Comparison of ENCODE assay signal across 11 cellular contexts in the genomic region with DNA sequence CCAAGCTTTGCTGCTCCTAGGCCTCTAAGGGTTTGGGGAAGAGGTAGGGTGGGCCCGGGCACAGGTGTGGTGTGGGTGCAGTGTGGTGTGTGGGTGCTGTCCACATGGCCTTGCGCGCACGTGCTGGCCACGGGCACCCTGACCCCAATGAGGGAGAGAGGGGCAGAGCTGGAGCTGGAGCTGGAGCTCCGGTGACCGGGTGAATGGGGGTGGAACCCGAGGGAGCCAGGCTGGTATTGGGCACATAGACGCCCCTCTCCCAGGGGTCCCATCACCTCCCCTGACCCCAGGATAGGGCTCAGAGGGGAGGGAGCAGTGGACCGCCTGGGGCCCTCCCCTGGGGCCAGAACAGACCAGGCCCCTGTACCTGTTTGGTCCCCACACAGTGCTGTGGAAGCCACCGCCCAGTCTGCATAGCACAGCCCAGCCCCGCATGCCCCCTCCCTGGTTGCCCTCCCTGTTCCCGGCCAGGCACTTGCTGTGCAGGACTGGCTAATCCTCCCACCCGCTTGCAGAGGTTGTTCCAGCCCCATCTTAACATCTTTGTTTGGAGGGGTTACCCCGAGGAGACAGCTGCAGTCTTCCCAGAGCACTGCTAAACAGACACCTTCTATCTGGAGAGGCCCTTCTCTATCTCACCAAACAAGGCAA. TPM values are rescaled to one million over a fixed set of nuclear protein-coding genes. Genes with fewer than 3 reads are reported as not detected.
DNase-seq lines count a peak whose midpoint lies in the region; ATAC-seq and TF ChIP-seq lines count a peak whose summit lies in the region.
"Had no signal": no experiment of that assay in that cellular context is flagged by ENCODE, and none has a peak within 500 bp of the region (broad histone marks: within the 10 kb centered on the region; RNA-seq: fewer than 3 reads in every experiment).

No MANE protein-coding gene starts in this region.

- intact Hi-C loops in transverse colon (cut with DNase I; ENCODE audit: low total_unique reads) = no loop called here

- TF ChIP-seq EP300 in transverse colon (IDR thresholded peaks at IDR 0.05; ENCODE audit: low read depth) = no peak

- peaks cover 13% of the 10 kb centered on the region for H3K36me3 ChIP-seq in NT2/D1 (ENCODE audit: insufficient read depth, insufficient read length, low read length)
- H3K36me3 ChIP-seq in esophagus (ENCODE audit: control insufficient read depth in 2 of 2, insufficient read depth in 2 of 2, low read length in 1 of 2) = no peaks in the 10 kb centered on the region
- H3K36me3 ChIP-seq in muscle layer of colon (ENCODE audit: insufficient read depth, low read length) = peaks cover 4% of the 10 kb centered on the region
- H3K36me3 ChIP-seq in transverse colon = no peaks in the 10 kb centered on the region
- H3K36me3 ChIP-seq in MM.1S (replicated peaks; ENCODE audit: insufficient read depth, low read length) = no peaks in the 10 kb centered on the region

- peaks cover 3 to 11% (median 7%) of the 10 kb centered on the region in 4 donors for H3K4me1 Mint-ChIP-seq in naive thymus-derived CD8-positive, alpha-beta T cell

- peak overlapping the region in 1 of 10 donors; percentile 41 for H3K4me3 Mint-ChIP-seq in naive thymus-derived CD8-positive, alpha-beta T cell
- H3K4me3 Mint-ChIP-seq: activated CD8-positive, alpha-beta memory T cell treated with anti-CD3 and anti-CD28 coated beads, Interleukin-2, amount 10 ng/mL, durations not matched to agents 7 days and 5 days; T-helper 2 cell treated with Interferon-gamma antibody and Interleukin-4, amounts not matched to agents 5 μg/mL and 100 μg/mL, for 36 hours had no signal

- H3K27me3 Mint-ChIP-seq in naive thymus-derived CD8-positive, alpha-beta T cell = peaks cover 25 to 70% (median 41%) of the 10 kb centered on the region in 5 donors

- H3K9me2 ChIP-seq in MM.1S (replicated peaks; ENCODE audit: insufficient read depth, low read length) = no peaks in the 10 kb centered on the region

- H3K4me1 ChIP-seq in NT2/D1 (ENCODE audit: insufficient read depth, insufficient read length) (peaks cover 24% of the 10 kb centered on the region), esophagus (ENCODE audit: control insufficient read depth in 2 of 2, insufficient read depth in 2 of 2, low read length in 1 of 2) (peaks cover 3 to 8% of the 10 kb centered on the region in 2 donors), muscle layer of colon (ENCODE audit: insufficient read depth, low read length) (peaks cover 47% of the 10 kb centered on the region), transverse colon (peaks cover 13 to 37% (median 22%) of the 10 kb centered on the region in 4 donors), MM.1S (ENCODE audit: low read length) (no peaks in the 10 kb centered on the region)

- no peak overlapping the region for H2AFZ ChIP-seq in MM.1S (ENCODE audit: low read length)

- DNase-seq in NT2/D1 (ENCODE audit: low read depth, low spot score) = no peak
- DNase-seq in transverse colon = no peak
- no peak for DNase-seq in MM.1S
- no peak for DNase-seq in naive thymus-derived CD8-positive, alpha-beta T cell
- DNase-seq: activated CD8-positive, alpha-beta memory T cell treated with anti-CD3 and anti-CD28 coated beads, Interleukin-2, amount 10 ng/mL, durations not matched to agents 7 days and 5 days; foreskin melanocyte; naive B cell had no signal

- H3K27ac ChIP-seq in esophagus (ENCODE audit: low read depth in 2 of 2, low read length in 1 of 2) (peak overlapping the region; percentile 60 to 83), muscle layer of colon (ENCODE audit: low read depth, low read length) (peak overlapping the region; percentile 79), transverse colon (peak overlapping the region; percentile 77 to 96 (median 85)), MM.1S (ENCODE audit: low read length) (no peak overlapping the region)

- H3K36me3 Mint-ChIP-seq in naive thymus-derived CD8-positive, alpha-beta T cell = no peaks in the 10 kb centered on the region
- H3K36me3 Mint-ChIP-seq: activated CD8-positive, alpha-beta memory T cell treated with anti-CD3 and anti-CD28 coated beads, Interleukin-2, amount 10 ng/mL, durations not matched to agents 7 days and 5 days; naive B cell had no signal

- in situ Hi-C loops in transverse colon (cut with MboI; ENCODE audit: low pct_ligation_motif_present in 1 of 4, low pct_unique_long_range_greater_than_20kb in 1 of 4, low sequenced_read_pairs in 3 of 4) = loop anchor here in 1 of 4 donors (25.0 kb wide), 1 partner anchor 406 kb away; no protein-coding TSS in a partner anchor

- H3K27ac Mint-ChIP-seq in naive thymus-derived CD8-positive, alpha-beta T cell = no peak overlapping the region
- H3K27ac Mint-ChIP-seq: activated CD8-positive, alpha-beta memory T cell treated with anti-CD3 and anti-CD28 coated beads, Interleukin-2, amount 10 ng/mL, durations not matched to agents 7 days and 5 days; naive B cell; T-helper 2 cell treated with Interferon-gamma antibody and Interleukin-4, amounts not matched to agents 5 μg/mL and 100 μg/mL, for 36 hours had no signal

- H3K9ac ChIP-seq in NT2/D1 (ENCODE audit: insufficient read length, low read depth) (peak overlapping the region; percentile 77), muscle layer of colon (ENCODE audit: low read length) (peak overlapping the region; percentile 41), MM.1S (ENCODE audit: low read length) (no peak overlapping the region)

- POLR2A ChIA-PET in naive thymus-derived CD8-positive, alpha-beta T cell (lab: Charles Lee) = no interaction called here

- H3K4me2 ChIP-seq in MM.1S (ENCODE audit: low read depth, low read length) = no peak overlapping the region

- H3K27me3 ChIP-seq in NT2/D1 (ENCODE audit: insufficient read depth, insufficient read length) = no peaks in the 10 kb centered on the region
- no peaks in the 10 kb centered on the region for H3K27me3 ChIP-seq in esophagus (ENCODE audit: control insufficient read depth in 1 of 2, insufficient read depth in 2 of 2, low read length in 2 of 2)
- no peaks in the 10 kb centered on the region for H3K27me3 ChIP-seq in muscle layer of colon (ENCODE audit: control insufficient read depth in 1 of 2, insufficient read depth in 2 of 2, low read length in 2 of 2)
- peaks cover 46% of the 10 kb centered on the region for H3K27me3 ChIP-seq in transverse colon
- H3K27me3 ChIP-seq in MM.1S (replicated peaks; ENCODE audit: insufficient read depth, low read length) = peaks cover 74% of the 10 kb centered on the region

- no peak for TF ChIP-seq CTCF in transverse colon (IDR thresholded peaks at IDR 0.05)
- no peak for TF ChIP-seq CTCF in MM.1S (IDR thresholded peaks at IDR 0.05; ENCODE audit: low read length)

- no peaks in the 10 kb centered on the region for H3K79me2 ChIP-seq in MM.1S (ENCODE audit: low read length)

- H3K9me3 Mint-ChIP-seq in naive thymus-derived CD8-positive, alpha-beta T cell = no peaks in the 10 kb centered on the region
- H3K9me3 Mint-ChIP-seq: naive B cell; T-helper 2 cell treated with Interferon-gamma antibody and Interleukin-4, amounts not matched to agents 5 μg/mL and 100 μg/mL, for 36 hours had no signal

- ATAC-seq in naive thymus-derived CD8-positive, alpha-beta T cell = no peak
- ATAC-seq in GM21423 (IDR thresholded peaks at IDR 0.05; ENCODE audit: unreplicated experiment) = no peak
- ATAC-seq: activated CD8-positive, alpha-beta memory T cell treated with anti-CD3 and anti-CD28 coated beads, Interleukin-2, amount 10 ng/mL, durations not matched to agents 7 days and 5 days had no signal

- H3K4me3 ChIP-seq in NT2/D1 (ENCODE audit: insufficient read length, low read depth) (peak overlapping the region; percentile 60), esophagus (ENCODE audit: low read depth in 1 of 2, low read length in 2 of 2) (peak overlapping the region; percentile 42 to 51), muscle layer of colon (ENCODE audit: low read depth in 1 of 2, low read length in 2 of 2) (peak overlapping the region; percentile 28 to 67), transverse colon (peak overlapping the region; percentile 28 to 55 (median 45)), MM.1S (ENCODE audit: low read length) (no peak overlapping the region)

- no peaks in the 10 kb centered on the region for H4K20me1 ChIP-seq in MM.1S (ENCODE audit: insufficient read depth, low read length)

- H3K9me3 ChIP-seq in NT2/D1 (ENCODE audit: insufficient read depth, low read length) (no peaks in the 10 kb centered on the region), esophagus (ENCODE audit: control insufficient read depth in 2 of 2, insufficient read depth in 1 of 2, low read depth in 1 of 2, low read length in 1 of 2) (no peaks in the 10 kb centered on the region), muscle layer of colon (ENCODE audit: low read length) (no peaks in the 10 kb centered on the region), transverse colon (no peaks in the 10 kb centered on the region), MM.1S (replicated peaks; ENCODE audit: insufficient read depth, low read length) (no peaks in the 10 kb centered on the region)

- WGBS in esophagus, 2 donors = 60 to 62% methylated on average over 14 to 15 of the region's 15 CpGs
- 51% methylated on average over 15 of the region's 15 CpGs; no CpG with 5 or more reads in 1 of the 2 donors for WGBS in transverse colon (ENCODE audit: low coverage in 1 of 2), 2 donors

- no peaks in the 10 kb centered on the region for H3F3A ChIP-seq in MM.1S (ENCODE audit: insufficient read depth, low read length)

- no peak for TF ChIP-seq POLR2A in transverse colon (IDR thresholded peaks at IDR 0.05)

RNA-seq across cellular contexts. Expression of gene ADAM33, which starts 1.0 kb away (rescaled TPM):
- 10 to 100 TPM; 27.3 to 83.1 TPM for polyA plus RNA-seq in esophagus
- 100 to 1,000 TPM in 1 of 4 donors, 10 to 100 TPM in 3; 15.0 to 150 (median 44.6) TPM for total RNA-seq in transverse colon
- total RNA-seq in naive thymus-derived CD8-positive, alpha-beta T cell = not detected
- not detected for polyA plus RNA-seq in naive thymus-derived CD8-positive, alpha-beta T cell
- total RNA-seq: activated CD8-positive, alpha-beta memory T cell treated with anti-CD3 and anti-CD28 coated beads, Interleukin-2, amount 10 ng/mL, durations not matched to agents 7 days and 5 days had no signal

RNA-seq across cellular contexts. Expression of gene GFRA4, which starts 17.6 kb away (rescaled TPM):
- polyA plus RNA-seq in esophagus = not detected
- total RNA-seq in transverse colon = not detected
- total RNA-seq in naive thymus-derived CD8-positive, alpha-beta T cell = not detected
- polyA plus RNA-seq in naive thymus-derived CD8-positive, alpha-beta T cell = not detected
- total RNA-seq: activated CD8-positive, alpha-beta memory T cell treated with anti-CD3 and anti-CD28 coated beads, Interleukin-2, amount 10 ng/mL, durations not matched to agents 7 days and 5 days had no signal

RNA-seq across cellular contexts. Expression of gene SIGLEC1, which starts 31.6 kb away (rescaled TPM):
- polyA plus RNA-seq in esophagus = 1 to 10 TPM; 1.1 to 1.4 TPM
- total RNA-seq in transverse colon = 10 to 100 TPM in 1 of 4 donors, 1 to 10 TPM in 3; 2.2 to 17.6 (median 7.9) TPM
- total RNA-seq in naive thymus-derived CD8-positive, alpha-beta T cell = under 1 TPM; 0.22 to 0.62 TPM
- not detected for polyA plus RNA-seq in naive thymus-derived CD8-positive, alpha-beta T cell
- total RNA-seq: activated CD8-positive, alpha-beta memory T cell treated with anti-CD3 and anti-CD28 coated beads, Interleukin-2, amount 10 ng/mL, durations not matched to agents 7 days and 5 days had no signal

RNA-seq across cellular contexts. Expression of gene HSPA12B, which starts 51.7 kb away (rescaled TPM):
- 1 to 10 TPM; 2.0 to 2.3 TPM for polyA plus RNA-seq in esophagus
- total RNA-seq in transverse colon = 1 to 10 TPM in 3 of 4 donors, under 1 TPM in 1; 0.75 to 4.1 (median 2.7) TPM
- not detected for total RNA-seq in naive thymus-derived CD8-positive, alpha-beta T cell
- polyA plus RNA-seq in naive thymus-derived CD8-positive, alpha-beta T cell = under 1 TPM in 2 of 3 donors, not detected in 1; 0.05 to 0.07 TPM
- total RNA-seq: activated CD8-positive, alpha-beta memory T cell treated with anti-CD3 and anti-CD28 coated beads, Interleukin-2, amount 10 ng/mL, durations not matched to agents 7 days and 5 days had no signal

Comparison
In these comparisons a context has a peak if more than half of its experiments do, and no peak if none do; other contexts are left out.
1. RNA of gene ADAM33, which starts 1.0 kb away (total RNA-seq): 15.0 to 150 TPM in transverse colon; not detected in naive thymus-derived CD8-positive, alpha-beta T cell; every median in the first group is over 10 times any median in the second.